Comparison of ENCODE assay signal across 26 cellular contexts in genomic region chr7:70637726-70638125, GRCh38.
"Had no signal": no experiment of that assay in that cellular context is flagged by ENCODE, and none has a peak within 500 bp of the region (broad histone marks: within the 10 kb centered on the region; RNA-seq: fewer than 3 reads in every experiment).

No MANE protein-coding gene starts in this region.

- FAIRE-seq: kidney had no signal

- H3K4me1 ChIP-seq: lower lobe of right lung, prostate gland, right atrium auricular region, spleen, upper lobe of right lung had no signal

- H3K27me3 ChIP-seq: gastroesophageal sphincter, neutrophil, ovary, right atrium auricular region, spleen, upper lobe of right lung had no signal

- H3K27ac ChIP-seq: epithelial cell of prostate, gastroesophageal sphincter, lower lobe of right lung, neutrophil, ovary, right atrium auricular region, spleen, upper lobe of right lung had no signal

- DNase-seq: activated B cell treated with CpG ODN at 0.5 μM for 24 hours; activated CD4-positive, alpha-beta T cell treated with anti-CD3 and anti-CD28 coated beads for 36 hours; activated CD4-positive, alpha-beta T cell treated with anti-CD3 and anti-CD28 coated beads, Interleukin-2, amount 50 U/mL, for 4 hours; activated CD8-positive, alpha-beta memory T cell treated with anti-CD3 and anti-CD28 coated beads for 24 hours; activated CD8-positive, alpha-beta memory T cell treated with anti-CD3 and anti-CD28 coated beads, Interleukin-2, amount 50 U/mL, for 4 hours; activated naive CD4-positive, alpha-beta T cell treated with Interleukin-2 at 50 U/mL for 16 hours; activated naive CD8-positive, alpha-beta T cell treated with anti-CD3 and anti-CD28 coated beads, Interleukin-2, amount 10 ng/mL, durations not matched to agents 7 days and 5 days; activated T-cell treated with anti-CD3 and anti-CD28 coated beads, Interleukin-2, amount 50 U/mL, for 4 hours; amniotic stem cell; cortex of kidney; head of caudate nucleus; kidney; lower lobe of right lung; naive thymus-derived CD4-positive, alpha-beta T cell; ovary; spleen; stimulated activated CD4-positive, alpha-beta T cell treated with anti-CD3 and anti-CD28 coated beads, Interleukin-4, amount 100 ng/mL, for 4 hours; stimulated activated naive CD8-positive, alpha-beta T cell treated with anti-CD3 and anti-CD28 coated beads, Interleukin-15, Interleukin-2, amounts not matched to agents 100 U/mL and 50 U/mL, for 24 hours; T-helper 9 cell; upper lobe of right lung had no signal

- H3K4me3 ChIP-seq: gastroesophageal sphincter, lower lobe of right lung, ovary, prostate gland, right atrium auricular region, spleen, upper lobe of right lung had no signal

- H3K9me3 ChIP-seq: gastroesophageal sphincter, lower lobe of right lung, neutrophil, ovary, prostate gland, right atrium auricular region, upper lobe of right lung had no signal

- H3K36me3 ChIP-seq: gastroesophageal sphincter, lower lobe of right lung, neutrophil, ovary, prostate gland, right atrium auricular region, upper lobe of right lung had no signal

- ATAC-seq: activated CD4-positive, alpha-beta T cell treated with anti-CD3 and anti-CD28 coated beads for 36 hours; activated T-cell treated with anti-CD3 and anti-CD28 coated beads, Interleukin-2, amount 50 U/mL, for 4 hours; gastroesophageal sphincter; left lobe of liver; lower lobe of right lung; naive thymus-derived CD4-positive, alpha-beta T cell; stimulated activated naive CD8-positive, alpha-beta T cell treated with anti-CD3 and anti-CD28 coated beads, Interleukin-15, Interleukin-2, amounts not matched to agents 100 U/mL and 50 U/mL, for 24 hours; upper lobe of right lung had no signal
